Comparison of ENCODE assay signal across 1 cellular context in the genomic region with DNA sequence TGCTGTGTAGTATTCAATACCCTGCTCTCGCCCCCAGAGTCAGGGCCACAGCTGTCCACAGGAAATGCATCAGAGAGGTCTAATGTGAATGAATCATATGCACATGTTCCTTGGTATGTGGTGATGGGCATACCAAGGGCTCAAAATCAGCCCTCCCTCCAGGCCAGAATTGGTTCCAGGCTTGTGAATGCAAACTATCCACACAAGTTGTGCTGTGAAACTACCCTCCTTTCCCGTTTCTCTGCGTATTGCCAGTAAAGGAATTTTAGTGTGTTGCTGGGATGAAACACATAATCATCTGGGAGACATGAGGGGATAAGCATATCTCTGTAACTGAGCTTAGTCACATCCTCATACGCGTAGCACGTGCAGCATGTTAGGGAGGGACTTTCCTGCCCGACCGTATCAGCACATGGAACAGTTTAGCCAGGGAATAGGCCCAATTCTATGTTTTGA.
TF ChIP-seq lines count a peak whose summit lies in the region.

No MANE protein-coding gene starts in this region.

TF ChIP-seq in GM23338, 12 proteins besides CTCF, POLR2A, EP300 and RAD21:
- TF ChIP-seq, protein P1, sequence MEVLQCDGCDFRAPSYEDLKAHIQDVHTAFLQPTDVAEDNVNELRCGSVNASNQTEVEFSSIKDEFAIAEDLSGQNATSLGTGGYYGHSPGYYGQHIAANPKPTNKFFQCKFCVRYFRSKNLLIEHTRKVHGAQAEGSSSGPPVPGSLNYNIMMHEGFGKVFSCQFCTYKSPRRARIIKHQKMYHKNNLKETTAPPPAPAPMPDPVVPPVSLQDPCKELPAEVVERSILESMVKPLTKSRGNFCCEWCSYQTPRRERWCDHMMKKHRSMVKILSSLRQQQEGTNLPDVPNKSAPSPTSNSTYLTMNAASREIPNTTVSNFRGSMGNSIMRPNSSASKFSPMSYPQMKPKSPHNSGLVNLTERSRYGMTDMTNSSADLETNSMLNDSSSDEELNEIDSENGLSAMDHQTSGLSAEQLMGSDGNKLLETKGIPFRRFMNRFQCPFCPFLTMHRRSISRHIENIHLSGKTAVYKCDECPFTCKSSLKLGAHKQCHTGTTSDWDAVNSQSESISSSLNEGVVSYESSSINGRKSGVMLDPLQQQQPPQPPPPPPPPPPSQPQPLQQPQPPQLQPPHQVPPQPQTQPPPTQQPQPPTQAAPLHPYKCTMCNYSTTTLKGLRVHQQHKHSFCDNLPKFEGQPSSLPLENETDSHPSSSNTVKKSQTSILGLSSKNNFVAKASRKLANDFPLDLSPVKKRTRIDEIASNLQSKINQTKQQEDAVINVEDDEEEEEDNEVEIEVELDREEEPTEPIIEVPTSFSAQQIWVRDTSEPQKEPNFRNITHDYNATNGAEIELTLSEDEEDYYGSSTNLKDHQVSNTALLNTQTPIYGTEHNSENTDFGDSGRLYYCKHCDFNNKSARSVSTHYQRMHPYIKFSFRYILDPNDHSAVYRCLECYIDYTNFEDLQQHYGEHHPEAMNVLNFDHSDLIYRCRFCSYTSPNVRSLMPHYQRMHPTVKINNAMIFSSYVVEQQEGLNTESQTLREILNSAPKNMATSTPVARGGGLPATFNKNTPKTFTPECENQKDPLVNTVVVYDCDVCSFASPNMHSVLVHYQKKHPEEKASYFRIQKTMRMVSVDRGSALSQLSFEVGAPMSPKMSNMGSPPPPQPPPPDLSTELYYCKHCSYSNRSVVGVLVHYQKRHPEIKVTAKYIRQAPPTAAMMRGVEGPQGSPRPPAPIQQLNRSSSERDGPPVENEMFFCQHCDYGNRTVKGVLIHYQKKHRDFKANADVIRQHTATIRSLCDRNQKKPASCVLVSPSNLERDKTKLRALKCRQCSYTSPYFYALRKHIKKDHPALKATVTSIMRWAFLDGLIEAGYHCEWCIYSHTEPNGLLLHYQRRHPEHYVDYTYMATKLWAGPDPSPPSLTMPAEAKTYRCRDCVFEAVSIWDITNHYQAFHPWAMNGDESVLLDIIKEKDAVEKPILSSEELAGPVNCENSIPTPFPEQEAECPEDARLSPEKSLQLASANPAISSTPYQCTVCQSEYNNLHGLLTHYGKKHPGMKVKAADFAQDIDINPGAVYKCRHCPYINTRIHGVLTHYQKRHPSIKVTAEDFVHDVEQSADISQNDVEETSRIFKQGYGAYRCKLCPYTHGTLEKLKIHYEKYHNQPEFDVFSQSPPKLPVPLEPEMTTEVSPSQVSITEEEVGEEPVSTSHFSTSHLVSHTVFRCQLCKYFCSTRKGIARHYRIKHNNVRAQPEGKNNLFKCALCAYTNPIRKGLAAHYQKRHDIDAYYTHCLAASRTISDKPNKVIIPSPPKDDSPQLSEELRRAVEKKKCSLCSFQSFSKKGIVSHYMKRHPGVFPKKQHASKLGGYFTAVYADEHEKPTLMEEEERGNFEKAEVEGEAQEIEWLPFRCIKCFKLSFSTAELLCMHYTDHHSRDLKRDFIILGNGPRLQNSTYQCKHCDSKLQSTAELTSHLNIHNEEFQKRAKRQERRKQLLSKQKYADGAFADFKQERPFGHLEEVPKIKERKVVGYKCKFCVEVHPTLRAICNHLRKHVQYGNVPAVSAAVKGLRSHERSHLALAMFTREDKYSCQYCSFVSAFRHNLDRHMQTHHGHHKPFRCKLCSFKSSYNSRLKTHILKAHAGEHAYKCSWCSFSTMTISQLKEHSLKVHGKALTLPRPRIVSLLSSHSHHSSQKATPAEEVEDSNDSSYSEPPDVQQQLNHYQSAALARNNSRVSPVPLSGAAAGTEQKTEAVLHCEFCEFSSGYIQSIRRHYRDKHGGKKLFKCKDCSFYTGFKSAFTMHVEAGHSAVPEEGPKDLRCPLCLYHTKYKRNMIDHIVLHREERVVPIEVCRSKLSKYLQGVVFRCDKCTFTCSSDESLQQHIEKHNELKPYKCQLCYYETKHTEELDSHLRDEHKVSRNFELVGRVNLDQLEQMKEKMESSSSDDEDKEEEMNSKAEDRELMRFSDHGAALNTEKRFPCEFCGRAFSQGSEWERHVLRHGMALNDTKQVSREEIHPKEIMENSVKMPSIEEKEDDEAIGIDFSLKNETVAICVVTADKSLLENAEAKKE (CRISPR knock-in tag; IDR thresholded peaks at IDR 0.05) = no peak
- TF ChIP-seq, protein P2, sequence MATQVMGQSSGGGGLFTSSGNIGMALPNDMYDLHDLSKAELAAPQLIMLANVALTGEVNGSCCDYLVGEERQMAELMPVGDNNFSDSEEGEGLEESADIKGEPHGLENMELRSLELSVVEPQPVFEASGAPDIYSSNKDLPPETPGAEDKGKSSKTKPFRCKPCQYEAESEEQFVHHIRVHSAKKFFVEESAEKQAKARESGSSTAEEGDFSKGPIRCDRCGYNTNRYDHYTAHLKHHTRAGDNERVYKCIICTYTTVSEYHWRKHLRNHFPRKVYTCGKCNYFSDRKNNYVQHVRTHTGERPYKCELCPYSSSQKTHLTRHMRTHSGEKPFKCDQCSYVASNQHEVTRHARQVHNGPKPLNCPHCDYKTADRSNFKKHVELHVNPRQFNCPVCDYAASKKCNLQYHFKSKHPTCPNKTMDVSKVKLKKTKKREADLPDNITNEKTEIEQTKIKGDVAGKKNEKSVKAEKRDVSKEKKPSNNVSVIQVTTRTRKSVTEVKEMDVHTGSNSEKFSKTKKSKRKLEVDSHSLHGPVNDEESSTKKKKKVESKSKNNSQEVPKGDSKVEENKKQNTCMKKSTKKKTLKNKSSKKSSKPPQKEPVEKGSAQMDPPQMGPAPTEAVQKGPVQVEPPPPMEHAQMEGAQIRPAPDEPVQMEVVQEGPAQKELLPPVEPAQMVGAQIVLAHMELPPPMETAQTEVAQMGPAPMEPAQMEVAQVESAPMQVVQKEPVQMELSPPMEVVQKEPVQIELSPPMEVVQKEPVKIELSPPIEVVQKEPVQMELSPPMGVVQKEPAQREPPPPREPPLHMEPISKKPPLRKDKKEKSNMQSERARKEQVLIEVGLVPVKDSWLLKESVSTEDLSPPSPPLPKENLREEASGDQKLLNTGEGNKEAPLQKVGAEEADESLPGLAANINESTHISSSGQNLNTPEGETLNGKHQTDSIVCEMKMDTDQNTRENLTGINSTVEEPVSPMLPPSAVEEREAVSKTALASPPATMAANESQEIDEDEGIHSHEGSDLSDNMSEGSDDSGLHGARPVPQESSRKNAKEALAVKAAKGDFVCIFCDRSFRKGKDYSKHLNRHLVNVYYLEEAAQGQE (IDR thresholded peaks at IDR 0.05; ENCODE audit: unreplicated experiment) = no peak
- TF ChIP-seq STAT1 (IDR thresholded peaks at IDR 0.05; ENCODE audit: unreplicated experiment) (no peak), POLR2AphosphoS5 (IDR thresholded peaks at IDR 0.05; ENCODE audit: low read depth) (no peak), ZNF331 (CRISPR knock-in tag; IDR thresholded peaks at IDR 0.05; ENCODE audit: low read depth) (no peak), EZH2 (IDR thresholded peaks at IDR 0.05; ENCODE audit: low read depth, unreplicated experiment) (no peak), ZNF114 (CRISPR knock-in tag; IDR thresholded peaks at IDR 0.05) (no peak), NANOG (IDR thresholded peaks at IDR 0.05; ENCODE audit: borderline replicate concordance) (no peak), CREB1 (CRISPR knock-in tag; IDR thresholded peaks at IDR 0.05; ENCODE audit: low read depth) (no peak), JUNB (IDR thresholded peaks at IDR 0.05; ENCODE audit: unreplicated experiment) (no peak), EZH2phosphoT487 (IDR thresholded peaks at IDR 0.05; ENCODE audit: unreplicated experiment) (no peak)
- TF ChIP-seq, protein P3, sequence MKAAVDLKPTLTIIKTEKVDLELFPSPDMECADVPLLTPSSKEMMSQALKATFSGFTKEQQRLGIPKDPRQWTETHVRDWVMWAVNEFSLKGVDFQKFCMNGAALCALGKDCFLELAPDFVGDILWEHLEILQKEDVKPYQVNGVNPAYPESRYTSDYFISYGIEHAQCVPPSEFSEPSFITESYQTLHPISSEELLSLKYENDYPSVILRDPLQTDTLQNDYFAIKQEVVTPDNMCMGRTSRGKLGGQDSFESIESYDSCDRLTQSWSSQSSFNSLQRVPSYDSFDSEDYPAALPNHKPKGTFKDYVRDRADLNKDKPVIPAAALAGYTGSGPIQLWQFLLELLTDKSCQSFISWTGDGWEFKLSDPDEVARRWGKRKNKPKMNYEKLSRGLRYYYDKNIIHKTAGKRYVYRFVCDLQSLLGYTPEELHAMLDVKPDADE (IDR thresholded peaks at IDR 0.05) = no peak
